8 cellular contexts compared by ENCODE assay signal in genomic region chr6:30793521-30794194, GRCh38. TPM values are rescaled to one million over a fixed set of nuclear protein-coding genes. Genes with fewer than 3 reads are reported as not detected.
A peak's percentile ranks its signal among the peaks of the same experiment; 100 is the strongest.
DNase-seq lines count a peak whose midpoint lies in the region; ATAC-seq and TF ChIP-seq lines count a peak whose summit lies in the region.

No MANE protein-coding gene starts in this region.

- H3K4me1 Mint-ChIP-seq in activated T-helper 1 cell treated with anti-CD3 and anti-CD28 coated beads, Interleukin-12 subunit alpha, Interleukin-12 subunit beta, Interleukin-2, Interleukin-4 antibody, amounts not matched to agents 30 ng/mL and 10 ng/mL and 1 ng/mL, durations not matched to agents 14 hours and 24 hours and 36 hours (ENCODE audit: low read depth) = peaks cover 58% of the 10 kb centered on the region

- peak overlapping the region; percentile 66 for H3K4me3 Mint-ChIP-seq in activated T-helper 1 cell treated with anti-CD3 and anti-CD28 coated beads, Interleukin-12 subunit alpha, Interleukin-12 subunit beta, Interleukin-2, Interleukin-4 antibody, amounts not matched to agents 30 ng/mL and 10 ng/mL and 1 ng/mL, durations not matched to agents 14 hours and 24 hours and 36 hours

- intact Hi-C loops in Right ventricle myocardium inferior (cut with DNase I) = no loop called here
- intact Hi-C loops in cardiac septum (cut with DNase I) = no loop called here
- intact Hi-C loops in activated T-helper 1 cell treated with anti-CD3 and anti-CD28 coated beads, Interleukin-12 subunit alpha, Interleukin-12 subunit beta, Interleukin-2, Interleukin-4 antibody, amounts not matched to agents 30 ng/mL and 10 ng/mL and 1 ng/mL, durations not matched to agents 14 hours and 24 hours and 36 hours (cut with micrococcal nuclease) = no loop called here
- intact Hi-C loops in vagina (cut with DNase I) = no loop called here

- no peak overlapping the region for H4K12ac ChIP-seq in trophoblast cell (ENCODE audit: low read depth, low read length)

- no peak overlapping the region for H3K23ac ChIP-seq in trophoblast cell (ENCODE audit: low read length)

- H3K14ac ChIP-seq in trophoblast cell (ENCODE audit: low read length) = no peak overlapping the region

- H2BK120ac ChIP-seq in trophoblast cell (ENCODE audit: insufficient read depth, low read length, poor library complexity) = no peak overlapping the region

- H3K9me3 ChIP-seq in vagina (no peaks in the 10 kb centered on the region), trophoblast cell (ENCODE audit: insufficient read depth, low read depth, low read length) (no peaks in the 10 kb centered on the region)

- ATAC-seq in Right ventricle myocardium inferior (peak; percentile 72), left lobe of liver (peak; percentile 57), HG02571 (IDR thresholded peaks at IDR 0.05; ENCODE audit: unreplicated experiment) (no peak)

- H2AFZ ChIP-seq in trophoblast cell (ENCODE audit: insufficient read depth, low read length, poor library complexity) = no peak overlapping the region

- no peak overlapping the region for H4K8ac ChIP-seq in trophoblast cell (ENCODE audit: low read depth, low read length)

- H3K4ac ChIP-seq in trophoblast cell (ENCODE audit: low read depth, low read length) = no peak overlapping the region

- peaks cover 4% of the 10 kb centered on the region for H3K4me1 ChIP-seq in vagina
- H3K4me1 ChIP-seq in trophoblast cell (ENCODE audit: control insufficient read depth in 1 of 2, insufficient read depth in 2 of 2, low read length in 2 of 2) = peaks cover 4 to 5% of the 10 kb centered on the region in 2 experiments

- no peak for DNase-seq in Right ventricle myocardium inferior (ENCODE audit: missing footprints)
- DNase-seq in cardiac septum (ENCODE audit: low spot score) = no peak
- DNase-seq in activated T-helper 1 cell treated with anti-CD3 and anti-CD28 coated beads, Interleukin-12 subunit alpha, Interleukin-12 subunit beta, Interleukin-2, Interleukin-4 antibody, amounts not matched to agents 30 ng/mL and 10 ng/mL and 1 ng/mL, durations not matched to agents 14 hours and 24 hours and 36 hours (ENCODE audit: low spot score) = no peak
- no peak for DNase-seq in left lobe of liver (ENCODE audit: low spot score)
- no peak for DNase-seq in vagina (ENCODE audit: extremely low spot score in 2 of 2)
- no peak for DNase-seq in NCI-H748 (lab: John Stamatoyannopoulos, UW; ENCODE audit: unreplicated experiment)
- no peak for DNase-seq in trophoblast cell

- peaks cover 10% of the 10 kb centered on the region for H3K79me1 ChIP-seq in trophoblast cell (ENCODE audit: low read length)

- peaks cover 15% of the 10 kb centered on the region for H3K36me3 Mint-ChIP-seq in activated T-helper 1 cell treated with anti-CD3 and anti-CD28 coated beads, Interleukin-12 subunit alpha, Interleukin-12 subunit beta, Interleukin-2, Interleukin-4 antibody, amounts not matched to agents 30 ng/mL and 10 ng/mL and 1 ng/mL, durations not matched to agents 14 hours and 24 hours and 36 hours (ENCODE audit: low read depth)

- no peak overlapping the region for H4K91ac ChIP-seq in trophoblast cell (ENCODE audit: low read depth, low read length)

- peak overlapping the region; percentile 86 for H3K27ac Mint-ChIP-seq in activated T-helper 1 cell treated with anti-CD3 and anti-CD28 coated beads, Interleukin-12 subunit alpha, Interleukin-12 subunit beta, Interleukin-2, Interleukin-4 antibody, amounts not matched to agents 30 ng/mL and 10 ng/mL and 1 ng/mL, durations not matched to agents 14 hours and 24 hours and 36 hours

- H3K4me3 ChIP-seq in vagina (no peak overlapping the region), trophoblast cell (ENCODE audit: low read depth, low read length) (no peak overlapping the region)

- H3K27me3 ChIP-seq in vagina (no peaks in the 10 kb centered on the region), trophoblast cell (ENCODE audit: insufficient read depth, low read length) (no peaks in the 10 kb centered on the region)

- H3K27me3 Mint-ChIP-seq in activated T-helper 1 cell treated with anti-CD3 and anti-CD28 coated beads, Interleukin-12 subunit alpha, Interleukin-12 subunit beta, Interleukin-2, Interleukin-4 antibody, amounts not matched to agents 30 ng/mL and 10 ng/mL and 1 ng/mL, durations not matched to agents 14 hours and 24 hours and 36 hours (ENCODE audit: insufficient read depth) = peaks cover 7% of the 10 kb centered on the region

- no peak overlapping the region for H2AK5ac ChIP-seq in trophoblast cell (ENCODE audit: low read length)

- no CpG with 5 or more reads among the region's 6 CpGs for WGBS in trophoblast cell (ENCODE audit: extremely low coverage, insufficient coverage, insufficient read length)

- TF ChIP-seq POLR2A in vagina (IDR thresholded peaks at IDR 0.05) = no peak

- no peak overlapping the region for H2BK5ac ChIP-seq in trophoblast cell (ENCODE audit: low read depth, low read length, poor library complexity)

- no peaks in the 10 kb centered on the region for H3K36me3 ChIP-seq in vagina
- no peaks in the 10 kb centered on the region for H3K36me3 ChIP-seq in trophoblast cell (ENCODE audit: control insufficient read depth in 1 of 2, insufficient read depth in 2 of 2, low read length in 2 of 2)

- H3K27ac ChIP-seq in vagina = peak overlapping the region; percentile 60
- no peak overlapping the region for H3K27ac ChIP-seq in trophoblast cell (ENCODE audit: low read depth, low read length)

- H3K9me3 Mint-ChIP-seq in activated T-helper 1 cell treated with anti-CD3 and anti-CD28 coated beads, Interleukin-12 subunit alpha, Interleukin-12 subunit beta, Interleukin-2, Interleukin-4 antibody, amounts not matched to agents 30 ng/mL and 10 ng/mL and 1 ng/mL, durations not matched to agents 14 hours and 24 hours and 36 hours = no peaks in the 10 kb centered on the region

- TF ChIP-seq CTCF in vagina (IDR thresholded peaks at IDR 0.05) = no peak

- H3K18ac ChIP-seq in trophoblast cell (ENCODE audit: low read length) = no peak overlapping the region

- H2BK12ac ChIP-seq in trophoblast cell (ENCODE audit: low read length) = no peak overlapping the region

- no peak overlapping the region for H3K9ac ChIP-seq in trophoblast cell (ENCODE audit: low read length)

- no peaks in the 10 kb centered on the region for H3K79me2 ChIP-seq in trophoblast cell (ENCODE audit: control insufficient read depth, insufficient read depth, low read length, poor library complexity)

- no peak overlapping the region for H3K4me2 ChIP-seq in trophoblast cell (ENCODE audit: low read length)

RNA-seq across cellular contexts. Expression of gene IER3, which starts 49.3 kb away (rescaled TPM):
- total RNA-seq in Right ventricle myocardium inferior = 19.2 TPM
- 285 TPM for total RNA-seq in cardiac septum
- total RNA-seq in activated T-helper 1 cell treated with anti-CD3 and anti-CD28 coated beads, Interleukin-12 subunit alpha, Interleukin-12 subunit beta, Interleukin-2, Interleukin-4 antibody, amounts not matched to agents 30 ng/mL and 10 ng/mL and 1 ng/mL, durations not matched to agents 14 hours and 24 hours and 36 hours = 578 and 603 TPM in 2 replicates
- total RNA-seq in left lobe of liver = 5.8 TPM
- total RNA-seq in vagina = 40.5 TPM
- 366 and 374 TPM in 2 replicates for polyA plus RNA-seq in trophoblast cell (2013)

RNA-seq across cellular contexts. Expression of gene FLOT1, which starts 51.2 kb away (rescaled TPM):
- 240 TPM for total RNA-seq in Right ventricle myocardium inferior
- total RNA-seq in cardiac septum = 251 TPM
- 252 and 262 TPM in 2 replicates for total RNA-seq in activated T-helper 1 cell treated with anti-CD3 and anti-CD28 coated beads, Interleukin-12 subunit alpha, Interleukin-12 subunit beta, Interleukin-2, Interleukin-4 antibody, amounts not matched to agents 30 ng/mL and 10 ng/mL and 1 ng/mL, durations not matched to agents 14 hours and 24 hours and 36 hours
- total RNA-seq in left lobe of liver = 45.9 TPM
- 165 TPM for total RNA-seq in vagina
- 66.9 and 72.1 TPM in 2 replicates for polyA plus RNA-seq in trophoblast cell (2013)
